20 cellular contexts compared by ENCODE assay signal in genomic region chr11:122036022-122036421, GRCh38.
DNase-seq lines count a peak whose midpoint lies in the region; ATAC-seq and TF ChIP-seq lines count a peak whose summit lies in the region.
"Had no signal": no experiment of that assay in that cellular context is flagged by ENCODE, and none has a peak within 500 bp of the region (broad histone marks: within the 10 kb centered on the region; RNA-seq: fewer than 3 reads in every experiment).

No MANE protein-coding gene starts in this region.

- H3K27me3 ChIP-seq in MG63 (no peaks in the 10 kb centered on the region), fibroblast of lung (ENCODE audit: control insufficient read depth, insufficient read depth, low read length) (no peaks in the 10 kb centered on the region)
- H3K27me3 ChIP-seq: BLaER1 treated with 17β-estradiol and CSF1 and Interleukin-3, amounts not matched to agents 10 nM and 100 nM; dorsolateral prefrontal cortex; SJCRH30 had no signal

- no peaks in the 10 kb centered on the region for H3K27me3 Mint-ChIP-seq in activated T-helper 1 cell treated with anti-CD3 and anti-CD28 coated beads, Interleukin-12 subunit alpha, Interleukin-12 subunit beta, Interleukin-2, Interleukin-4 antibody, amounts not matched to agents 30 ng/mL and 10 ng/mL and 1 ng/mL, durations not matched to agents 14 hours and 24 hours and 36 hours (ENCODE audit: insufficient read depth)

- H3K9ac ChIP-seq in fibroblast of lung (ENCODE audit: insufficient read depth, low read length) = no peak overlapping the region
- H3K9ac ChIP-seq: BLaER1 treated with 17β-estradiol and CSF1 and Interleukin-3, amounts not matched to agents 10 nM and 100 nM had no signal

- H3K27ac ChIP-seq in fibroblast of lung (ENCODE audit: insufficient read depth, low read length) = peak overlapping the region; percentile 67
- H3K27ac ChIP-seq: BLaER1 treated with 17β-estradiol and CSF1 and Interleukin-3, amounts not matched to agents 10 nM and 100 nM; neutrophil; SJCRH30 had no signal

- H2AFZ ChIP-seq in fibroblast of lung (ENCODE audit: low read length) = no peak overlapping the region

- H3K9me3 ChIP-seq in MG63 = no peaks in the 10 kb centered on the region
- no peaks in the 10 kb centered on the region for H3K9me3 ChIP-seq in fibroblast of lung (ENCODE audit: control insufficient read depth, insufficient read depth, low read depth, low read length)
- H3K9me3 ChIP-seq: BLaER1 treated with 17β-estradiol and CSF1 and Interleukin-3, amounts not matched to agents 10 nM and 100 nM; neutrophil; SJCRH30 had no signal

- DNase-seq in AG20443 (ENCODE audit: low spot score) (peak; percentile 44), MG63 (peak; percentile 17), fibroblast of lung (ENCODE audit: low read depth in 2 of 2) (peak; percentile 83 to 87), omental fat pad (ENCODE audit: low spot score) (no peak), SW 1271 (lab: John Stamatoyannopoulos, UW) (no peak), nucleus accumbens (lab: John Stamatoyannopoulos, UW) (no peak), epidermal melanocyte (ENCODE audit: insufficient read length, low spot score) (no peak)
- DNase-seq in activated T-helper 1 cell treated with anti-CD3 and anti-CD28 coated beads, Interleukin-12 subunit alpha, Interleukin-12 subunit beta, Interleukin-2, Interleukin-4 antibody, amounts not matched to agents 30 ng/mL and 10 ng/mL and 1 ng/mL, durations not matched to agents 14 hours and 24 hours and 36 hours (ENCODE audit: low spot score) = no peak
- DNase-seq: activated CD4-positive, alpha-beta T cell treated with anti-CD3 and anti-CD28 coated beads for 1 hour; anterior cingulate cortex; dorsolateral prefrontal cortex; GF-D8; NCI-H2081; NCI-H524; SJCRH30; stimulated activated CD4-positive, alpha-beta T cell treated with anti-CD3 and anti-CD28 coated beads, Interleukin-4, amount 100 ng/mL, for 1 hour had no signal

- TF ChIP-seq CTCF in fibroblast of lung (conservative IDR thresholded peaks at IDR 0.05 in 1 of 2, IDR thresholded peaks at IDR 0.05 in 1 of 2; ENCODE audit: low read depth in 1 of 2, low read length in 2 of 2) (no peak), omental fat pad (IDR thresholded peaks at IDR 0.05) (no peak)

- H4K20me1 ChIP-seq in fibroblast of lung (ENCODE audit: control insufficient read depth, extremely low read depth, insufficient read depth, low read length) = no peaks in the 10 kb centered on the region
- H4K20me1 ChIP-seq: BLaER1 treated with 17β-estradiol and CSF1 and Interleukin-3, amounts not matched to agents 10 nM and 100 nM had no signal

- no peaks in the 10 kb centered on the region for H3K36me3 Mint-ChIP-seq in activated T-helper 1 cell treated with anti-CD3 and anti-CD28 coated beads, Interleukin-12 subunit alpha, Interleukin-12 subunit beta, Interleukin-2, Interleukin-4 antibody, amounts not matched to agents 30 ng/mL and 10 ng/mL and 1 ng/mL, durations not matched to agents 14 hours and 24 hours and 36 hours (ENCODE audit: low read depth)

- H3K4me1 Mint-ChIP-seq in activated T-helper 1 cell treated with anti-CD3 and anti-CD28 coated beads, Interleukin-12 subunit alpha, Interleukin-12 subunit beta, Interleukin-2, Interleukin-4 antibody, amounts not matched to agents 30 ng/mL and 10 ng/mL and 1 ng/mL, durations not matched to agents 14 hours and 24 hours and 36 hours (ENCODE audit: low read depth) = no peaks in the 10 kb centered on the region

- no peaks in the 10 kb centered on the region for H3K9me3 Mint-ChIP-seq in activated T-helper 1 cell treated with anti-CD3 and anti-CD28 coated beads, Interleukin-12 subunit alpha, Interleukin-12 subunit beta, Interleukin-2, Interleukin-4 antibody, amounts not matched to agents 30 ng/mL and 10 ng/mL and 1 ng/mL, durations not matched to agents 14 hours and 24 hours and 36 hours

- intact Hi-C loops in activated T-helper 1 cell treated with anti-CD3 and anti-CD28 coated beads, Interleukin-12 subunit alpha, Interleukin-12 subunit beta, Interleukin-2, Interleukin-4 antibody, amounts not matched to agents 30 ng/mL and 10 ng/mL and 1 ng/mL, durations not matched to agents 14 hours and 24 hours and 36 hours (cut with micrococcal nuclease) = no loop called here

- H3K4me3 Mint-ChIP-seq in activated T-helper 1 cell treated with anti-CD3 and anti-CD28 coated beads, Interleukin-12 subunit alpha, Interleukin-12 subunit beta, Interleukin-2, Interleukin-4 antibody, amounts not matched to agents 30 ng/mL and 10 ng/mL and 1 ng/mL, durations not matched to agents 14 hours and 24 hours and 36 hours = no peak overlapping the region

- peaks cover 30% of the 10 kb centered on the region for H3K4me1 ChIP-seq in fibroblast of lung (ENCODE audit: control insufficient read depth, extremely low read depth, insufficient read depth, low read length)
- H3K4me1 ChIP-seq: BLaER1 treated with 17β-estradiol and CSF1 and Interleukin-3, amounts not matched to agents 10 nM and 100 nM had no signal

- H3K27ac Mint-ChIP-seq in activated T-helper 1 cell treated with anti-CD3 and anti-CD28 coated beads, Interleukin-12 subunit alpha, Interleukin-12 subunit beta, Interleukin-2, Interleukin-4 antibody, amounts not matched to agents 30 ng/mL and 10 ng/mL and 1 ng/mL, durations not matched to agents 14 hours and 24 hours and 36 hours = no peak overlapping the region

- H3K4me2 ChIP-seq in fibroblast of lung (ENCODE audit: extremely low read depth, insufficient read depth, low read length) = no peak overlapping the region
- H3K4me2 ChIP-seq: BLaER1 treated with 17β-estradiol and CSF1 and Interleukin-3, amounts not matched to agents 10 nM and 100 nM had no signal

- no peaks in the 10 kb centered on the region for H3K79me2 ChIP-seq in fibroblast of lung (ENCODE audit: control insufficient read depth, insufficient read depth, low read length)

- H3K4me3 ChIP-seq in MG63 = no peak overlapping the region
- no peak overlapping the region for H3K4me3 ChIP-seq in fibroblast of lung (replicated peaks in 1 of 4; ENCODE audit: control extremely low read depth in 1 of 4, insufficient read depth in 1 of 4, low read depth in 3 of 4, low read length in 4 of 4)
- H3K4me3 ChIP-seq: BLaER1 treated with 17β-estradiol and CSF1 and Interleukin-3, amounts not matched to agents 10 nM and 100 nM; K562; SJCRH30 had no signal

- H3K36me3 ChIP-seq in MG63 = no peaks in the 10 kb centered on the region
- H3K36me3 ChIP-seq in fibroblast of lung (ENCODE audit: control insufficient read depth, insufficient read depth, low read length) = no peaks in the 10 kb centered on the region
- H3K36me3 ChIP-seq: BLaER1 treated with 17β-estradiol and CSF1 and Interleukin-3, amounts not matched to agents 10 nM and 100 nM; neutrophil; SJCRH30 had no signal

- peak; percentile 69 for ATAC-seq in omental fat pad (ENCODE audit: low FRiP score)
- ATAC-seq: esophagus mucosa, K562 had no signal

Comparison
In these comparisons a context has a peak if more than half of its experiments do, and no peak if none do; other contexts are left out.
1. DNase-seq: peak in AG20443 (single experiment), MG63 (single experiment) and fibroblast of lung (2 of 2); none in omental fat pad (single experiment), activated T-helper 1 cell treated with anti-CD3 and anti-CD28 coated beads, Interleukin-12 subunit alpha, Interleukin-12 subunit beta, Interleukin-2, Interleukin-4 antibody, amounts not matched to agents 30 ng/mL and 10 ng/mL and 1 ng/mL, durations not matched to agents 14 hours and 24 hours and 36 hours (single experiment), SW 1271 (0 of 2), nucleus accumbens (0 of 56) and epidermal melanocyte (single experiment).